In the genomic region with DNA sequence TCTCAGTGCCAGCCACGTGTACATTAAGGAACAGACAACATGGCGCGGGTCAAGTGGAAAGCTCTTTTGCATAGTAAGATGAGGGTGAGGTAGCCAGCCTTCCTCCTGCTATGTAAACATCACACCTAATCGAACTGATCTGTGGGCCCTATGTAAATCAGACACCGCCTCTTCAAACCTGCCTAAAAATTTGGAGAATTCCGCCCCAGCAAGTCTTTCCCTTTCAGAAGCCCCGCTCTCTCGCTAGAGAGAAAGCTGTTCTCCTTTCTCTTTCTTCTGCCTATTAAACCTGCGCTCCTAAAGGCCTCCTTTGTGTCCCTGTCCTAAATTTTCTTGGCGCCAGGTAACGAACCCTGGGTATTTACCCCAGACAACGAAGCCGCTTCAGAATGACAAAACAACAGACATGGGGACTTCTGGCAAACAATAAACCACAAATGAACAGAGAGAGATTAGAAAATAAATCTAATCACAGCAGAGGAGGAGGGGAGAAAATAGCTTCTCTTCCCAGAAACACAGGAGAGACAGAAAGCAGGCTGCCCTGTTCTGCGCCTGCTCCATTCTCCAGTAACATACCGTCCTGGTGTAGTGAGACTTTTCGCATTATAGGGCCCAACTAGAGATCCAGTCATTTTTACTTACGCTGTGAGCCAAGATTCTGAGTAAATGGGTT, we compare ENCODE assay signal across 23 cellular contexts. TPM values are rescaled to one million over a fixed set of nuclear protein-coding genes. Genes with fewer than 3 reads are reported as not detected.
A peak's percentile ranks its signal among the peaks of the same experiment; 100 is the strongest.
DNase-seq lines count a peak whose midpoint lies in the region; ATAC-seq, FAIRE-seq and TF ChIP-seq lines count a peak whose summit lies in the region.
"Had no signal": no experiment of that assay in that cellular context is flagged by ENCODE, and none has a peak within 500 bp of the region (broad histone marks: within the 10 kb centered on the region; RNA-seq: fewer than 3 reads in every experiment).

No MANE protein-coding gene starts in this region.

- H3K4me3 Mint-ChIP-seq in brain (peak overlapping the region in 1 of 5 experiments; percentile 10), endothelial cell (ENCODE audit: unreplicated experiment) (no peak overlapping the region)
- no peak overlapping the region for H3K4me3 Mint-ChIP-seq in activated CD4-positive, alpha-beta T cell treated with anti-CD3 and anti-CD28 coated beads for 36 hours
- H3K4me3 Mint-ChIP-seq: CD8-positive, alpha-beta T cell; natural killer cell treated with Interleukin-12 subunit alpha and Interleukin-12 subunit beta and Interleukin-15 and Interleukin-18, amount 100 ng/mL, for 72 hours had no signal

- 60 to 67% methylated on average over 6 to 10 of the region's 17 CpGs for WGBS in mesodermal cell (ENCODE audit: insufficient coverage in 2 of 2), 2 experiments

- peak overlapping the region; percentile 45 for H3K27ac ChIP-seq in mesodermal cell (ENCODE audit: low read depth, low read length, severe bottlenecking)
- H3K27ac ChIP-seq: cardiac muscle cell had no signal

- peaks cover 19% of the 10 kb centered on the region for H3K4me1 Mint-ChIP-seq in brain
- peaks cover 11% of the 10 kb centered on the region for H3K4me1 Mint-ChIP-seq in endothelial cell (ENCODE audit: unreplicated experiment)
- peaks cover 21% of the 10 kb centered on the region for H3K4me1 Mint-ChIP-seq in activated CD4-positive, alpha-beta T cell treated with anti-CD3 and anti-CD28 coated beads for 36 hours

- POLR2A ChIA-PET in activated CD4-positive, alpha-beta T cell treated with anti-CD3 and anti-CD28 coated beads for 36 hours (lab: Charles Lee), result no interaction called here

- intact Hi-C loops in activated CD4-positive, alpha-beta T cell treated with anti-CD3 and anti-CD28 coated beads for 36 hours (cut with DNase I, micrococcal nuclease), result loop anchor here (2.0 to 5.0 kb wide), 3 partner anchors 31 to 731 kb away; a partner anchor contains a TSS

- no peak overlapping the region for H3K4me3 ChIP-seq in mesodermal cell (ENCODE audit: extremely low read depth, insufficient read depth, low read length, poor library complexity, severe bottlenecking)
- H3K4me3 ChIP-seq: adrenal gland, cardiac muscle cell, dorsolateral prefrontal cortex had no signal

- H3K36me3 Mint-ChIP-seq in brain, result peaks cover 3% of the 10 kb centered on the region
- no peaks in the 10 kb centered on the region for H3K36me3 Mint-ChIP-seq in endothelial cell (ENCODE audit: low read depth, unreplicated experiment)
- peaks cover 2% of the 10 kb centered on the region for H3K36me3 Mint-ChIP-seq in activated CD4-positive, alpha-beta T cell treated with anti-CD3 and anti-CD28 coated beads for 36 hours (ENCODE audit: low read depth)
- H3K36me3 Mint-ChIP-seq: CD8-positive, alpha-beta T cell had no signal

- H3K9me3 ChIP-seq in mesodermal cell (ENCODE audit: control insufficient read depth, low read length), result peaks cover 8% of the 10 kb centered on the region
- H3K9me3 ChIP-seq: adrenal gland had no signal

- peaks cover 11% of the 10 kb centered on the region for H3K27me3 Mint-ChIP-seq in brain
- peaks cover 4% of the 10 kb centered on the region for H3K27me3 Mint-ChIP-seq in endothelial cell (ENCODE audit: unreplicated experiment)
- peaks cover 31% of the 10 kb centered on the region for H3K27me3 Mint-ChIP-seq in activated CD4-positive, alpha-beta T cell treated with anti-CD3 and anti-CD28 coated beads for 36 hours

- H3K27ac Mint-ChIP-seq in brain (peak overlapping the region in 3 of 5 experiments; percentile 13 to 95 (median 17)), endothelial cell (ENCODE audit: unreplicated experiment) (no peak overlapping the region)
- no peak overlapping the region for H3K27ac Mint-ChIP-seq in activated CD4-positive, alpha-beta T cell treated with anti-CD3 and anti-CD28 coated beads for 36 hours
- H3K27ac Mint-ChIP-seq: CD8-positive, alpha-beta T cell had no signal

- H3K9me3 Mint-ChIP-seq in brain (peaks cover 11 to 32% (median 23%) of the 10 kb centered on the region in 5 experiments), endothelial cell (ENCODE audit: unreplicated experiment) (peaks cover 7% of the 10 kb centered on the region)
- H3K9me3 Mint-ChIP-seq in activated CD4-positive, alpha-beta T cell treated with anti-CD3 and anti-CD28 coated beads for 36 hours (ENCODE audit: low read depth), result peaks cover 7% of the 10 kb centered on the region
- H3K9me3 Mint-ChIP-seq: natural killer cell treated with Interleukin-12 subunit alpha and Interleukin-12 subunit beta and Interleukin-15 and Interleukin-18, amount 100 ng/mL, for 72 hours had no signal

- TF ChIP-seq CTCF in brain (conservative IDR thresholded peaks at IDR 0.05) (no peak), endothelial cell (IDR thresholded peaks at IDR 0.05; ENCODE audit: unreplicated experiment) (no peak)

- DNase-seq in NCI-H82 treated with DMSO at 0.1 percent for 48 hours (lab: John Stamatoyannopoulos, UW; ENCODE audit: unreplicated experiment) (peak; percentile 88), endothelial cell (ENCODE audit: low spot score) (no peak), urothelium cell line (ENCODE audit: low spot score) (no peak)
- DNase-seq in activated CD4-positive, alpha-beta T cell treated with anti-CD3 and anti-CD28 coated beads for 36 hours, result no peak
- DNase-seq: activated CD4-positive, alpha-beta T cell treated with anti-CD3 and anti-CD28 coated beads, Interleukin-2, amount 50 U/mL, for 4 hours; activated gamma-delta T cell treated with Interleukin-2 at 50 U/mL for 16 hours; adrenal gland; CD8-positive, alpha-beta T cell; dorsolateral prefrontal cortex; foreskin fibroblast; hypothalamus; NCI-H1436; NCI-H2171 treated with DMSO at 0.1 percent for 48 hours; SIG-M5; stimulated activated naive CD4-positive, alpha-beta T cell; T-helper 2 cell had no signal

- H3K4me1 ChIP-seq in mesodermal cell (ENCODE audit: control insufficient read depth, insufficient read depth, low read length, poor library complexity, severe bottlenecking), result peaks cover 11% of the 10 kb centered on the region

- no peak for ATAC-seq in activated CD4-positive, alpha-beta T cell treated with anti-CD3 and anti-CD28 coated beads for 36 hours
- no peak for ATAC-seq in HG02970 (IDR thresholded peaks at IDR 0.05; ENCODE audit: low FRiP score, unreplicated experiment)
- ATAC-seq: CD8-positive, alpha-beta T cell; natural killer cell treated with Interleukin-12 subunit alpha and Interleukin-12 subunit beta and Interleukin-15 and Interleukin-18, amount 100 ng/mL, for 72 hours had no signal

- no peak for FAIRE-seq in urothelium cell line (lab: Jason Lieb, UNC)
- FAIRE-seq: GM12891, H54 had no signal

- CTCF ChIA-PET in activated CD4-positive, alpha-beta T cell treated with anti-CD3 and anti-CD28 coated beads for 36 hours (lab: Charles Lee), result interaction anchor here (0.9 kb wide), 1 partner anchor 31 kb away, joined by 3 read pairs; a partner anchor contains a TSS

- H3K36me3 ChIP-seq in mesodermal cell (ENCODE audit: control insufficient read depth, insufficient read depth, low read length), result no peaks in the 10 kb centered on the region
- H3K36me3 ChIP-seq: adrenal gland, cardiac muscle cell had no signal

RNA-seq across cellular contexts. Expression of a gene that starts 31.9 kb away (rescaled TPM):
- polyA plus RNA-seq in brain (ENCODE audit: insufficient read depth, low read depth, low replicate concordance), result 1.3 TPM
- polyA plus RNA-seq in mesodermal cell (2013, experiment 1 of 2), result 4.1 TPM
- polyA plus RNA-seq in mesodermal cell (2013, experiment 2 of 2), result 3.1 TPM
- total RNA-seq in endothelial cell (ENCODE audit: unreplicated experiment), result 1.2 TPM
- 1 to 10 TPM; 6.3 TPM for total RNA-seq in activated CD4-positive, alpha-beta T cell treated with anti-CD3 and anti-CD28 coated beads for 36 hours
- total RNA-seq: cardiac muscle cell; CD8-positive, alpha-beta T cell had no signal

Comparison
In these comparisons a context has a peak if more than half of its experiments do, and no peak if none do; other contexts are left out.
1. H3K27ac Mint-ChIP-seq: peak in brain (3 of 5); none in endothelial cell (single experiment) and activated CD4-positive, alpha-beta T cell treated with anti-CD3 and anti-CD28 coated beads for 36 hours (single experiment).